ENCODE assay signal across 1 cellular context in the genomic region with DNA sequence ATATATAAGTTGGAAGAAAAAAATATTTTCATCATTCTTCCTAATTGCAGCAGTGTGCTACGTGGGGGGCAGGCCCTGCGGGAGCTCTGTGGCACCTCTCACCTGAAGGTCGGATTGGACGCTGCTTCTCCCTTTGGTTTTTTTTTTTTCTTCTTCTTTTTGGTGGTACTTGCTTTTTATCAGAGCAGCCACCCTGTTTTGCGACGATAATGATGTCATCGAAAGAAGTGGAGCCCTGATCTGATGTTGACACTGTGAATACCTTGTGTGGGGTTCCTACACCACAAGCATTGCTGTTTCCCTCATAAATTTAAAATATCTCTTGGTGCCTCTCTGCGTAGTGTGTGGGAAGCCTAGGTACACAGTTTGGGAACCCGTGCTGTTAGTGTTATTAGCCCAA.
TF ChIP-seq lines count a peak whose summit lies in the region.

No MANE protein-coding gene starts in this region.

TF ChIP-seq in K562, 482 proteins besides CTCF, POLR2A, EP300 and RAD21 (continued from another document and continues in another):
- TF ChIP-seq CCNT2 (IDR thresholded peaks at IDR 0.05; ENCODE audit: borderline replicate concordance, extremely low read depth, insufficient read length, low read depth, low read length) = no peak
- TF ChIP-seq BCL6 (CRISPR knock-in tag; IDR thresholded peaks at IDR 0.05) = no peak
- TF ChIP-seq ARHGAP35 (IDR thresholded peaks at IDR 0.05; ENCODE audit: partially characterized antibody) = no peak
- peak; percentile 87 to 95 for TF ChIP-seq FOXA3 (CRISPR knock-in tag; conservative IDR thresholded peaks at IDR 0.05 in 1 of 2, IDR thresholded peaks at IDR 0.05 in 1 of 2)
- no peak for TF ChIP-seq NELFE (IDR thresholded peaks at IDR 0.05; ENCODE audit: insufficient read depth, insufficient read length)
- no peak for TF ChIP-seq HNRNPL (IDR thresholded peaks at IDR 0.05; ENCODE audit: low read depth, low read length)
- no peak for TF ChIP-seq CCAR2 (IDR thresholded peaks at IDR 0.05; ENCODE audit: low read depth, low read length)
- TF ChIP-seq GABPB2 (CRISPR knock-in tag; conservative IDR thresholded peaks at IDR 0.05) = no peak
- TF ChIP-seq, protein P1, sequence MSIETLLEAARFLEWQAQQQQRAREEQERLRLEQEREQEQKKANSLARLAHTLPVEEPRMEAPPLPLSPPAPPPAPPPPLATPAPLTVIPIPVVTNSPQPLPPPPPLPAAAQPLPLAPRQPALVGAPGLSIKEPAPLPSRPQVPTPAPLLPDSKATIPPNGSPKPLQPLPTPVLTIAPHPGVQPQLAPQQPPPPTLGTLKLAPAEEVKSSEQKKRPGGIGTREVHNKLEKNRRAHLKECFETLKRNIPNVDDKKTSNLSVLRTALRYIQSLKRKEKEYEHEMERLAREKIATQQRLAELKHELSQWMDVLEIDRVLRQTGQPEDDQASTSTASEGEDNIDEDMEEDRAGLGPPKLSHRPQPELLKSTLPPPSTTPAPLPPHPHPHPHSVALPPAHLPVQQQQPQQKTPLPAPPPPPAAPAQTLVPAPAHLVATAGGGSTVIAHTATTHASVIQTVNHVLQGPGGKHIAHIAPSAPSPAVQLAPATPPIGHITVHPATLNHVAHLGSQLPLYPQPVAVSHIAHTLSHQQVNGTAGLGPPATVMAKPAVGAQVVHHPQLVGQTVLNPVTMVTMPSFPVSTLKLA (conservative IDR thresholded peaks at IDR 0.05) = peak; percentile 26 to 50; a peak in 2 of 4 replicates
- no peak for TF ChIP-seq PREB (CRISPR knock-in tag; IDR thresholded peaks at IDR 0.05)
- TF ChIP-seq ELF1 (tag; IDR thresholded peaks at IDR 0.05) = no peak
- TF ChIP-seq, protein P2, sequence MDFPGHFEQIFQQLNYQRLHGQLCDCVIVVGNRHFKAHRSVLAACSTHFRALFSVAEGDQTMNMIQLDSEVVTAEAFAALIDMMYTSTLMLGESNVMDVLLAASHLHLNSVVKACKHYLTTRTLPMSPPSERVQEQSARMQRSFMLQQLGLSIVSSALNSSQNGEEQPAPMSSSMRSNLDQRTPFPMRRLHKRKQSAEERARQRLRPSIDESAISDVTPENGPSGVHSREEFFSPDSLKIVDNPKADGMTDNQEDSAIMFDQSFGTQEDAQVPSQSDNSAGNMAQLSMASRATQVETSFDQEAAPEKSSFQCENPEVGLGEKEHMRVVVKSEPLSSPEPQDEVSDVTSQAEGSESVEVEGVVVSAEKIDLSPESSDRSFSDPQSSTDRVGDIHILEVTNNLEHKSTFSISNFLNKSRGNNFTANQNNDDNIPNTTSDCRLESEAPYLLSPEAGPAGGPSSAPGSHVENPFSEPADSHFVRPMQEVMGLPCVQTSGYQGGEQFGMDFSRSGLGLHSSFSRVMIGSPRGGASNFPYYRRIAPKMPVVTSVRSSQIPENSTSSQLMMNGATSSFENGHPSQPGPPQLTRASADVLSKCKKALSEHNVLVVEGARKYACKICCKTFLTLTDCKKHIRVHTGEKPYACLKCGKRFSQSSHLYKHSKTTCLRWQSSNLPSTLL (IDR thresholded peaks at IDR 0.05) = no peak
- TF ChIP-seq TAL1 (IDR thresholded peaks at IDR 0.05) = peak; percentile 65
- no peak for TF ChIP-seq ZNF263 (CRISPR knock-in tag; IDR thresholded peaks at IDR 0.05; ENCODE audit: borderline replicate concordance)
- no peak for TF ChIP-seq TOE1 (IDR thresholded peaks at IDR 0.05; ENCODE audit: borderline replicate concordance)
- no peak for TF ChIP-seq TOE1 (CRISPR knock-in tag; IDR thresholded peaks at IDR 0.05; ENCODE audit: borderline replicate concordance, low read depth)
- TF ChIP-seq ZBTB8A (IDR thresholded peaks at IDR 0.05; ENCODE audit: partially characterized antibody) = no peak
- no peak for TF ChIP-seq COPS2 (conservative IDR thresholded peaks at IDR 0.05)
- TF ChIP-seq ZNF639 (CRISPR knock-in tag; conservative IDR thresholded peaks at IDR 0.05 in 1 of 2, IDR thresholded peaks at IDR 0.05 in 1 of 2) = peak in 1 of 2 experiments; percentile 19; a peak in 1 of 4 replicates
- TF ChIP-seq HDAC2 (IDR thresholded peaks at IDR 0.05) = peak; percentile 18; the same call in 1 of the 2 replicates
- no peak for TF ChIP-seq ZBTB49 (CRISPR knock-in tag; IDR thresholded peaks at IDR 0.05; ENCODE audit: borderline replicate concordance)
- no peak for TF ChIP-seq MTA3 (IDR thresholded peaks at IDR 0.05; ENCODE audit: borderline replicate concordance)
- TF ChIP-seq BCLAF1 (IDR thresholded peaks at IDR 0.05; ENCODE audit: borderline replicate concordance in 1 of 2, control insufficient read depth in 1 of 2, low read depth in 2 of 2, low read length in 1 of 2) = no peak
- no peak for TF ChIP-seq NFXL1 (CRISPR knock-in tag; IDR thresholded peaks at IDR 0.05)
- TF ChIP-seq, protein P3, sequence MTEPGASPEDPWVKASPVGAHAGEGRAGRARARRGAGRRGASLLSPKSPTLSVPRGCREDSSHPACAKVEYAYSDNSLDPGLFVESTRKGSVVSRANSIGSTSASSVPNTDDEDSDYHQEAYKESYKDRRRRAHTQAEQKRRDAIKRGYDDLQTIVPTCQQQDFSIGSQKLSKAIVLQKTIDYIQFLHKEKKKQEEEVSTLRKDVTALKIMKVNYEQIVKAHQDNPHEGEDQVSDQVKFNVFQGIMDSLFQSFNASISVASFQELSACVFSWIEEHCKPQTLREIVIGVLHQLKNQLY (CRISPR knock-in tag; conservative IDR thresholded peaks at IDR 0.05) = no peak
- TF ChIP-seq, protein P4, sequence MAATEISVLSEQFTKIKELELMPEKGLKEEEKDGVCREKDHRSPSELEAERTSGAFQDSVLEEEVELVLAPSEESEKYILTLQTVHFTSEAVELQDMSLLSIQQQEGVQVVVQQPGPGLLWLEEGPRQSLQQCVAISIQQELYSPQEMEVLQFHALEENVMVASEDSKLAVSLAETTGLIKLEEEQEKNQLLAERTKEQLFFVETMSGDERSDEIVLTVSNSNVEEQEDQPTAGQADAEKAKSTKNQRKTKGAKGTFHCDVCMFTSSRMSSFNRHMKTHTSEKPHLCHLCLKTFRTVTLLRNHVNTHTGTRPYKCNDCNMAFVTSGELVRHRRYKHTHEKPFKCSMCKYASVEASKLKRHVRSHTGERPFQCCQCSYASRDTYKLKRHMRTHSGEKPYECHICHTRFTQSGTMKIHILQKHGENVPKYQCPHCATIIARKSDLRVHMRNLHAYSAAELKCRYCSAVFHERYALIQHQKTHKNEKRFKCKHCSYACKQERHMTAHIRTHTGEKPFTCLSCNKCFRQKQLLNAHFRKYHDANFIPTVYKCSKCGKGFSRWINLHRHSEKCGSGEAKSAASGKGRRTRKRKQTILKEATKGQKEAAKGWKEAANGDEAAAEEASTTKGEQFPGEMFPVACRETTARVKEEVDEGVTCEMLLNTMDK (IDR thresholded peaks at IDR 0.05; ENCODE audit: borderline replicate concordance, insufficient read depth, low read depth, low read length, poor library complexity, severe bottlenecking) = no peak
- TF ChIP-seq PCBP1 (IDR thresholded peaks at IDR 0.05; ENCODE audit: low read depth, low read length, poor library complexity, severe bottlenecking) = no peak
- no peak for TF ChIP-seq MIER1 (IDR thresholded peaks at IDR 0.05; ENCODE audit: low read depth)
- no peak for TF ChIP-seq HBP1 (CRISPR knock-in tag; IDR thresholded peaks at IDR 0.05)
- no peak for TF ChIP-seq TRIM28 (IDR thresholded peaks at IDR 0.05)
- no peak for TF ChIP-seq ZHX1 (conservative IDR thresholded peaks at IDR 0.05; ENCODE audit: low read length)
- no peak for TF ChIP-seq ZNF311 (CRISPR knock-in tag; IDR thresholded peaks at IDR 0.05)
- no peak for TF ChIP-seq CREBBP (IDR thresholded peaks at IDR 0.05; ENCODE audit: low read depth, low read length)
- TF ChIP-seq CEBPG (CRISPR knock-in tag; IDR thresholded peaks at IDR 0.05) = 0 out of 2 replicates have a peak, but pooled peaks have one; percentile 30
- no peak for TF ChIP-seq CEBPG (tag; conservative IDR thresholded peaks at IDR 0.05 in 1 of 2, IDR thresholded peaks at IDR 0.05 in 1 of 2)
- TF ChIP-seq ZNF316 (IDR thresholded peaks at IDR 0.05) = no peak
- TF ChIP-seq ZFP30 (CRISPR knock-in tag; IDR thresholded peaks at IDR 0.05; ENCODE audit: borderline replicate concordance) = no peak
